In the genomic region with DNA sequence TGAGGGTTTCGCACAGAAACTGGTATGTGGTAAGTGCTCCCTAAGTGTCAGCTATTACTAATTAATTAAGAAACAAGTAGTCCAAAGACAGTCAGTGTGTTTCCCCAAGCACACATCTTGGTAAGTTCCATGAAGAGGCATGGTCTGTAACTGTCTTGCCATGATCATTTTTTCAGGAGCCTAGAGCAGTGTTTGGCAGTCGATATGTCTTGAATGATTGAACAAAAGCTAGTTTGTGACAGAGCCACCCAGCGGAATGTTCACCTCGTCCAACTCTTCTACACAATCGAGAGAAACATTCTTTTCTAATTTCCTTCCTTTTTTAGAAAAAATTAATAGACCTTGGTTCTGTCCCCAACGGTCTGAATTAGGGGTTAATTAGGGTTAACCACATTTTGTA, we compare ENCODE assay signal across 1 cellular context.
TF ChIP-seq lines count a peak whose summit lies in the region.

No MANE protein-coding gene starts in this region.

TF ChIP-seq in IMR-90, 13 proteins besides CTCF, POLR2A, EP300 and RAD21:
- TF ChIP-seq BHLHE40 (IDR thresholded peaks at IDR 0.05; ENCODE audit: low read depth, low read length), result no peak
- TF ChIP-seq FOS (IDR thresholded peaks at IDR 0.05; ENCODE audit: low read depth, low read length), result no peak
- no peak for TF ChIP-seq NFE2L2 (IDR thresholded peaks at IDR 0.05; ENCODE audit: low read depth, low read length)
- TF ChIP-seq ELK1 (IDR thresholded peaks at IDR 0.05; ENCODE audit: borderline replicate concordance, low read depth, low read length), result no peak
- no peak for TF ChIP-seq RFX5 (IDR thresholded peaks at IDR 0.05; ENCODE audit: low read depth, low read length)
- TF ChIP-seq MAFK (IDR thresholded peaks at IDR 0.05; ENCODE audit: low read depth, low read length), result no peak
- no peak for TF ChIP-seq SMC3 (IDR thresholded peaks at IDR 0.05; ENCODE audit: low read depth, low read length)
- no peak for TF ChIP-seq CHD1 (IDR thresholded peaks at IDR 0.05; ENCODE audit: low read depth, low read length)
- TF ChIP-seq MXI1 (IDR thresholded peaks at IDR 0.05; ENCODE audit: borderline replicate concordance, low read depth, low read length), result no peak
- no peak for TF ChIP-seq CEBPB (IDR thresholded peaks at IDR 0.05; ENCODE audit: low read depth, low read length)
- TF ChIP-seq, protein P1, sequence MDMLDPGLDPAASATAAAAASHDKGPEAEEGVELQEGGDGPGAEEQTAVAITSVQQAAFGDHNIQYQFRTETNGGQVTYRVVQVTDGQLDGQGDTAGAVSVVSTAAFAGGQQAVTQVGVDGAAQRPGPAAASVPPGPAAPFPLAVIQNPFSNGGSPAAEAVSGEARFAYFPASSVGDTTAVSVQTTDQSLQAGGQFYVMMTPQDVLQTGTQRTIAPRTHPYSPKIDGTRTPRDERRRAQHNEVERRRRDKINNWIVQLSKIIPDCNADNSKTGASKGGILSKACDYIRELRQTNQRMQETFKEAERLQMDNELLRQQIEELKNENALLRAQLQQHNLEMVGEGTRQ (IDR thresholded peaks at IDR 0.05; ENCODE audit: low read depth, low read length), result no peak
- TF ChIP-seq MAZ (IDR thresholded peaks at IDR 0.05; ENCODE audit: borderline replicate concordance, low read depth, low read length), result no peak
- no peak for TF ChIP-seq RCOR1 (IDR thresholded peaks at IDR 0.05; ENCODE audit: insufficient replicate concordance, low read length)
TF ChIP-seq in IMR-90: peak in this region for 0.
